12 cellular contexts compared by ENCODE assay signal in genomic region chr22:25420471-25420924, GRCh38.
A peak's percentile ranks its signal among the peaks of the same experiment; 100 is the strongest.
DNase-seq lines count a peak whose midpoint lies in the region; ATAC-seq, FAIRE-seq and TF ChIP-seq lines count a peak whose summit lies in the region.
"Had no signal": no experiment of that assay in that cellular context is flagged by ENCODE, and none has a peak within 500 bp of the region (broad histone marks: within the 10 kb centered on the region; RNA-seq: fewer than 3 reads in every experiment).

No MANE protein-coding gene starts in this region.

- H3K4me1 ChIP-seq in HepG2 (ENCODE audit: insufficient read depth, low read length), result peaks cover 28% of the 10 kb centered on the region
- H3K4me1 ChIP-seq in transverse colon, result peaks cover 18 to 26% (median 23%) of the 10 kb centered on the region in 4 donors

- H3K4me2 ChIP-seq in HepG2 (ENCODE audit: low read depth, low read length), result peak overlapping the region; percentile 87

- no peak overlapping the region for H3K9ac ChIP-seq in HepG2 (ENCODE audit: insufficient read depth, low read depth, low read length)
- H3K9ac ChIP-seq: BLaER1 had no signal

- no peak for FAIRE-seq in HepG2 (lab: Jason Lieb, UNC)
- FAIRE-seq: TTC549 had no signal

- peak overlapping the region; percentile 40 to 72 (median 47) for H3K4me3 ChIP-seq in HepG2 (replicated peaks in 1 of 3; ENCODE audit: insufficient read depth in 1 of 3, low read depth in 2 of 3, low read length in 3 of 3)
- H3K4me3 ChIP-seq in transverse colon, result peak overlapping the region in 3 of 4 donors; percentile 32 to 44 (median 36)

- intact Hi-C loops in HepG2 (cut with micrococcal nuclease; ENCODE audit: unreplicated experiment) (loop anchor here (1.0 kb wide), 1 partner anchor 18 kb away; no protein-coding TSS in a partner anchor), transverse colon (cut with DNase I; ENCODE audit: low total_unique reads) (no loop called here)

- TF ChIP-seq EP300 in HepG2 (IDR thresholded peaks at IDR 0.05; ENCODE audit: low read depth in 2 of 2, low read length in 2 of 2) (no peak), HepG2 (CRISPR knock-in tag; IDR thresholded peaks at IDR 0.05; ENCODE audit: borderline replicate concordance) (no peak), transverse colon (IDR thresholded peaks at IDR 0.05; ENCODE audit: low read depth) (no peak)

- peaks cover 33% of the 10 kb centered on the region for H3K4me1 Mint-ChIP-seq in activated naive CD4-positive, alpha-beta T cell treated with anti-CD3 and anti-CD28 coated beads, Interleukin-2, amount 10 ng/mL, durations not matched to agents 7 days and 5 days
- H3K4me1 Mint-ChIP-seq in activated CD8-positive, alpha-beta T cell treated with anti-CD3 and anti-CD28 coated beads, Interleukin-2, amount 10 ng/mL, durations not matched to agents 7 days and 5 days (ENCODE audit: low read depth), result peaks cover 25% of the 10 kb centered on the region

- peaks cover 86% of the 10 kb centered on the region for H3K27me3 Mint-ChIP-seq in activated naive CD4-positive, alpha-beta T cell treated with anti-CD3 and anti-CD28 coated beads, Interleukin-2, amount 10 ng/mL, durations not matched to agents 7 days and 5 days
- H3K27me3 Mint-ChIP-seq in activated CD8-positive, alpha-beta T cell treated with anti-CD3 and anti-CD28 coated beads, Interleukin-2, amount 10 ng/mL, durations not matched to agents 7 days and 5 days (ENCODE audit: low read depth), result peaks cover 62% of the 10 kb centered on the region

- WGBS in HepG2 (ENCODE audit: low lambda C conversion rate), result 3% methylated on average over 16 of the region's 21 CpGs
- 36% methylated on average over 13 of the region's 21 CpGs; no CpG with 5 or more reads in 1 of the 2 donors for WGBS in transverse colon (ENCODE audit: low coverage in 1 of 2), 2 donors

- H4K20me1 ChIP-seq in HepG2 (ENCODE audit: insufficient read depth, low read length), result no peaks in the 10 kb centered on the region
- H4K20me1 ChIP-seq: BLaER1 had no signal

- POLR2A ChIA-PET in activated CD8-positive, alpha-beta T cell treated with anti-CD3 and anti-CD28 coated beads, Interleukin-2, amount 10 ng/mL, durations not matched to agents 7 days and 5 days (lab: Charles Lee), result no interaction called here
- POLR2A ChIA-PET in HepG2 (lab: Yijun Ruan, JAX), result interaction anchor here (1.1 to 1.9 kb wide), 4 partner anchors 15 to 27 kb away, joined by 3 to 9 read pairs (median 5); no protein-coding TSS in a partner anchor

- ATAC-seq in activated CD8-positive, alpha-beta T cell treated with anti-CD3 and anti-CD28 coated beads, Interleukin-2, amount 10 ng/mL, durations not matched to agents 7 days and 5 days, result peak; percentile 32
- ATAC-seq in HepG2 (peak; percentile 54), HG03025 (IDR thresholded peaks at IDR 0.05; ENCODE audit: low FRiP score, unreplicated experiment) (no peak)

- TF ChIP-seq CTCF in HepG2 (CRISPR knock-in tag; IDR thresholded peaks at IDR 0.05) (no peak), transverse colon (IDR thresholded peaks at IDR 0.05) (no peak)

- TF ChIP-seq RAD21 in HepG2 (CRISPR knock-in tag; IDR thresholded peaks at IDR 0.05), result no peak

- in situ Hi-C loops in HepG2 (cut with HindIII; ENCODE audit: extremely low pct_ligation_motif_present, low pct_unique_long_range_greater_than_20kb) (no loop called here), transverse colon (cut with MboI; ENCODE audit: low pct_ligation_motif_present in 1 of 4, low pct_unique_long_range_greater_than_20kb in 1 of 4, low sequenced_read_pairs in 3 of 4) (no loop called here)

- no TSS peak for BruUV-seq in HepG2 (replicated peaks; lab: Mats Ljungman, UMichigan)

- H3K36me3 ChIP-seq in HepG2 (replicated peaks in 1 of 2; ENCODE audit: control insufficient read depth in 1 of 2, insufficient read depth in 2 of 2, low read length in 2 of 2) (no peaks in the 10 kb centered on the region), transverse colon (no peaks in the 10 kb centered on the region)
- H3K36me3 ChIP-seq: BLaER1 had no signal

- TF ChIP-seq POLR2A in HepG2 (IDR thresholded peaks at IDR 0.05; ENCODE audit: insufficient read depth in 1 of 2, low read depth in 2 of 2, low read length in 2 of 2) (no peak), transverse colon (IDR thresholded peaks at IDR 0.05) (no peak)

- CTCF ChIA-PET in activated naive CD4-positive, alpha-beta T cell treated with anti-CD3 and anti-CD28 coated beads, Interleukin-2, amount 10 ng/mL, durations not matched to agents 7 days and 5 days (lab: Charles Lee), result no interaction called here
- CTCF ChIA-PET in activated CD8-positive, alpha-beta T cell treated with anti-CD3 and anti-CD28 coated beads, Interleukin-2, amount 10 ng/mL, durations not matched to agents 7 days and 5 days (lab: Charles Lee), result no interaction called here
- CTCF ChIA-PET in HepG2 (lab: Yijun Ruan, JAX; ENCODE audit: low intra/inter-chr PET ratio, low total read pairs), result interaction anchor here (1.5 kb wide), 1 partner anchor 58 kb away, joined by 3 read pairs; no protein-coding TSS in a partner anchor

- H3K9me3 Mint-ChIP-seq in activated naive CD4-positive, alpha-beta T cell treated with anti-CD3 and anti-CD28 coated beads, Interleukin-2, amount 10 ng/mL, durations not matched to agents 7 days and 5 days, result no peaks in the 10 kb centered on the region
- no peaks in the 10 kb centered on the region for H3K9me3 Mint-ChIP-seq in activated CD8-positive, alpha-beta T cell treated with anti-CD3 and anti-CD28 coated beads, Interleukin-2, amount 10 ng/mL, durations not matched to agents 7 days and 5 days (ENCODE audit: insufficient read depth)

- H3K27me3 ChIP-seq in HepG2 (ENCODE audit: control insufficient read depth in 1 of 2, insufficient read depth in 2 of 2, low read length in 2 of 2) (peaks cover 5 to 17% of the 10 kb centered on the region in 2 experiments; a peak in 3 of 5 replicates), transverse colon (peaks cover 52% of the 10 kb centered on the region)

- DNase-seq in activated naive CD4-positive, alpha-beta T cell treated with anti-CD3 and anti-CD28 coated beads, Interleukin-2, amount 10 ng/mL, durations not matched to agents 7 days and 5 days, result no peak
- DNase-seq in activated naive CD4-positive, alpha-beta T cell treated with Interleukin-2 at 50 U/mL for 16 hours, result no peak
- DNase-seq in activated CD8-positive, alpha-beta T cell treated with anti-CD3 and anti-CD28 coated beads, Interleukin-2, amount 10 ng/mL, durations not matched to agents 7 days and 5 days, result no peak
- DNase-seq in HepG2 (ENCODE audit: low spot score) (no peak), transverse colon (no peak), NCI-H82 treated with DMSO at 0.1 percent for 48 hours (lab: John Stamatoyannopoulos, UW; ENCODE audit: unreplicated experiment) (no peak), cerebellum (ENCODE audit: low spot score) (no peak)
- DNase-seq: amygdala, NCI-H446 had no signal

- no peaks in the 10 kb centered on the region for H3K79me2 ChIP-seq in HepG2 (ENCODE audit: insufficient read depth, low read length)

- no peak overlapping the region for H2AFZ ChIP-seq in HepG2 (ENCODE audit: low read length)

- no peaks in the 10 kb centered on the region for H3K9me3 ChIP-seq in HepG2 (ENCODE audit: low read length)
- no peaks in the 10 kb centered on the region for H3K9me3 ChIP-seq in transverse colon

- peaks cover 2% of the 10 kb centered on the region for H3K36me3 Mint-ChIP-seq in activated naive CD4-positive, alpha-beta T cell treated with anti-CD3 and anti-CD28 coated beads, Interleukin-2, amount 10 ng/mL, durations not matched to agents 7 days and 5 days
- H3K36me3 Mint-ChIP-seq in activated CD8-positive, alpha-beta T cell treated with anti-CD3 and anti-CD28 coated beads, Interleukin-2, amount 10 ng/mL, durations not matched to agents 7 days and 5 days (ENCODE audit: low read depth), result no peaks in the 10 kb centered on the region

- peak overlapping the region; percentile 17 for H3K4me3 Mint-ChIP-seq in activated naive CD4-positive, alpha-beta T cell treated with anti-CD3 and anti-CD28 coated beads, Interleukin-2, amount 10 ng/mL, durations not matched to agents 7 days and 5 days
- H3K4me3 Mint-ChIP-seq in activated CD8-positive, alpha-beta T cell treated with anti-CD3 and anti-CD28 coated beads, Interleukin-2, amount 10 ng/mL, durations not matched to agents 7 days and 5 days, result peak overlapping the region; percentile 38

- no peak overlapping the region for H3K27ac ChIP-seq in HepG2 (ENCODE audit: extremely low read length, insufficient read depth, low read length)
- no peak overlapping the region for H3K27ac ChIP-seq in transverse colon
- H3K27ac ChIP-seq: BLaER1 had no signal

- peak overlapping the region; percentile 10 for H3K27ac Mint-ChIP-seq in activated naive CD4-positive, alpha-beta T cell treated with anti-CD3 and anti-CD28 coated beads, Interleukin-2, amount 10 ng/mL, durations not matched to agents 7 days and 5 days
- H3K27ac Mint-ChIP-seq in activated CD8-positive, alpha-beta T cell treated with anti-CD3 and anti-CD28 coated beads, Interleukin-2, amount 10 ng/mL, durations not matched to agents 7 days and 5 days, result no peak overlapping the region

TF ChIP-seq in HepG2, 621 proteins besides CTCF, POLR2A, EP300 and RAD21 (continues in another document):
- 0 out of 2 replicates have a peak, but pooled peaks have one; percentile 22 for TF ChIP-seq ARID4A (CRISPR knock-in tag; IDR thresholded peaks at IDR 0.05; ENCODE audit: borderline replicate concordance)
